Comparison of ENCODE assay signal across 19 cellular contexts in the genomic region with DNA sequence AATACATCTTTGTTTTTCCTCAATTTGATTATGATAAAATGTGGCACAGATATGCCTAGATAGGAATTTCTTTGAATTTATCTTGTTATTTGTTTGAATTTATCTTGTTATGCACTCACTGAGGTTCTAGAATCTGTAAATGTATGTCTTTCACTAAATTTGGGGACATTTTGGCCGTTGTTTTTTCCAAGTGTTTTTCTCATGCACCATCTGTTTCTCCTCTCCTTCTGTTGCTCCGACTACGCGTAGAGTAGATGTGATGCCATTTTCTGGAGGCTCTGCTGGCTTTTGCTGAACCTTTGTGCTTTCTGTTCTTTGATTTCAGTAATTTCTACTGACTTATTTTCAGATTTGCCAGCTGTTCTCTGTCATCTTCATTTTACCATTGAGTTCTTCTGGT.
DNase-seq lines count a peak whose midpoint lies in the region; ATAC-seq, FAIRE-seq and TF ChIP-seq lines count a peak whose summit lies in the region.
"Had no signal": no experiment of that assay in that cellular context is flagged by ENCODE, and none has a peak within 500 bp of the region (broad histone marks: within the 10 kb centered on the region; RNA-seq: fewer than 3 reads in every experiment).

No MANE protein-coding gene starts in this region.

- no peaks in the 10 kb centered on the region for H3K9me1 ChIP-seq in keratinocyte (ENCODE audit: control insufficient read depth, extremely low read depth, insufficient read depth, low read length)

- no peak overlapping the region for H3K4me2 ChIP-seq in keratinocyte (ENCODE audit: control insufficient read depth, extremely low read depth, insufficient read depth, low read depth, low read length)
- H3K4me2 ChIP-seq: BLaER1 had no signal

- H3K4me1 ChIP-seq in keratinocyte (ENCODE audit: control insufficient read depth, extremely low read depth, insufficient read depth, low read length) (peaks cover 5% of the 10 kb centered on the region), upper lobe of left lung (peaks cover 9 to 18% (median 15%) of the 10 kb centered on the region in 4 donors)

- H3K36me3 ChIP-seq in keratinocyte (ENCODE audit: control insufficient read depth in 2 of 2, extremely low read depth in 1 of 2, insufficient read depth in 2 of 2, low read length in 2 of 2), result no peaks in the 10 kb centered on the region
- no peaks in the 10 kb centered on the region for H3K36me3 ChIP-seq in MG63
- peaks cover 0 to 3% (median 0%) of the 10 kb centered on the region in 4 donors for H3K36me3 ChIP-seq in upper lobe of left lung
- H3K36me3 ChIP-seq: BLaER1 had no signal

- H3K9me3 ChIP-seq in keratinocyte (ENCODE audit: control insufficient read depth, low read depth, low read length) (no peaks in the 10 kb centered on the region), MG63 (no peaks in the 10 kb centered on the region), upper lobe of left lung (no peaks in the 10 kb centered on the region)

- H3K79me2 ChIP-seq in keratinocyte (ENCODE audit: control insufficient read depth, insufficient read depth, low read length), result no peaks in the 10 kb centered on the region

- H3K27ac ChIP-seq in dorsolateral prefrontal cortex, result peak overlapping the region in 53 of 59 donors; percentile 0 to 90 (median 78)
- no peak overlapping the region for H3K27ac ChIP-seq in keratinocyte (ENCODE audit: control insufficient read depth, insufficient read depth, low read length)
- H3K27ac ChIP-seq in upper lobe of left lung, result no peak overlapping the region
- H3K27ac ChIP-seq: BLaER1 had no signal

- dilution Hi-C loops in keratinocyte (cut with MboI; ENCODE audit: extremely low pct_ligation_motif_present, low sequenced_read_pairs), result no loop called here

- ATAC-seq in GM19467 (IDR thresholded peaks at IDR 0.05; ENCODE audit: unreplicated experiment) (no peak), upper lobe of left lung (ENCODE audit: low FRiP score in 2 of 2) (no peak)
- ATAC-seq: HCT116, HepG2 had no signal

- H3K9ac ChIP-seq in keratinocyte (ENCODE audit: control insufficient read depth, extremely low read depth, insufficient read depth, low read length), result no peak overlapping the region
- H3K9ac ChIP-seq: BLaER1 had no signal

- 80% methylated on average over 4 of the region's 4 CpGs for WGBS in upper lobe of left lung, 2 donors

- in situ Hi-C loops in G401 (cut with HindIII; ENCODE audit: low sequenced_read_pairs), result no loop called here

- no peaks in the 10 kb centered on the region for H3K27me3 ChIP-seq in dorsolateral prefrontal cortex
- no peaks in the 10 kb centered on the region for H3K27me3 ChIP-seq in keratinocyte (ENCODE audit: control insufficient read depth, extremely low read depth, insufficient read depth, low read length)
- no peaks in the 10 kb centered on the region for H3K27me3 ChIP-seq in MG63
- no peaks in the 10 kb centered on the region for H3K27me3 ChIP-seq in upper lobe of left lung

- DNase-seq in G401 (ENCODE audit: low spot score), result peak; percentile 58
- DNase-seq in dorsolateral prefrontal cortex, result peak in 2 of 10 donors; percentile 15 to 23
- DNase-seq in keratinocyte (ENCODE audit: low read depth, low spot score), result no peak
- peak; percentile 56 for DNase-seq in superior temporal gyrus (ENCODE audit: extremely low spot score)
- DNase-seq in MG63, result no peak
- no peak for DNase-seq in upper lobe of left lung
- DNase-seq: 8988T; CD4-positive, alpha-beta memory T cell; DMS53; DND-41; EL; GOT3; H7 had no signal

- intact Hi-C loops in dorsolateral prefrontal cortex (cut with DNase I), result loop anchor here (2.0 to 10.0 kb wide), 5 partner anchors 103 to 417 kb away; a partner anchor contains a TSS

- no peak for TF ChIP-seq POLR2A in upper lobe of left lung (IDR thresholded peaks at IDR 0.05)

- no peak for TF ChIP-seq CTCF in dorsolateral prefrontal cortex (IDR thresholded peaks at IDR 0.05 in 54 of 56, conservative IDR thresholded peaks at IDR 0.05 in 2 of 56; ENCODE audit: low read depth in 1 of 56, partially characterized antibody in 56 of 56)
- TF ChIP-seq CTCF in keratinocyte (optimal IDR thresholded peaks at IDR 0.05 in 1 of 3, IDR thresholded peaks at IDR 0.05 in 1 of 3, conservative IDR thresholded peaks at IDR 0.05 in 1 of 3; ENCODE audit: extremely low read depth in 1 of 3, insufficient read depth in 2 of 3, low read length in 3 of 3), result no peak
- no peak for TF ChIP-seq CTCF in upper lobe of left lung (IDR thresholded peaks at IDR 0.05)

- no peak overlapping the region for H2AFZ ChIP-seq in keratinocyte (ENCODE audit: control insufficient read depth, low read length)

- no peak for TF ChIP-seq EP300 in upper lobe of left lung (IDR thresholded peaks at IDR 0.05)

- no peak overlapping the region for H3K4me3 ChIP-seq in dorsolateral prefrontal cortex
- no peak overlapping the region for H3K4me3 ChIP-seq in keratinocyte (ENCODE audit: control insufficient read depth in 2 of 3, extremely low read depth in 1 of 3, insufficient read depth in 2 of 3, low read depth in 1 of 3, low read length in 3 of 3)
- H3K4me3 ChIP-seq in MG63, result no peak overlapping the region
- no peak overlapping the region for H3K4me3 ChIP-seq in upper lobe of left lung
- H3K4me3 ChIP-seq: BLaER1 had no signal

- peak; percentile 63 for FAIRE-seq in keratinocyte (lab: Jason Lieb, UNC)
- FAIRE-seq: G401.6, GM12891, HepG2 had no signal

- H4K20me1 ChIP-seq in keratinocyte (ENCODE audit: control insufficient read depth, extremely low read depth, insufficient read depth, low read length), result no peaks in the 10 kb centered on the region

Comparison
In these comparisons a context has a peak if more than half of its experiments do, and no peak if none do; other contexts are left out.
1. DNase-seq: peak in G401 (single experiment) and superior temporal gyrus (single experiment); none in keratinocyte (single experiment), MG63 (single experiment) and upper lobe of left lung (0 of 2).
2. H3K27ac ChIP-seq: peak in dorsolateral prefrontal cortex (53 of 59); none in keratinocyte (single experiment) and upper lobe of left lung (0 of 4).